In genomic region chr5:24693609-24694008, GRCh38 we compare ENCODE assay signal across 26 cellular contexts. TPM values are rescaled to one million over a fixed set of nuclear protein-coding genes. Genes with fewer than 3 reads are reported as not detected.
DNase-seq lines count a peak whose midpoint lies in the region; ATAC-seq, FAIRE-seq and TF ChIP-seq lines count a peak whose summit lies in the region.
"Had no signal": no experiment of that assay in that cellular context is flagged by ENCODE, and none has a peak within 500 bp of the region (broad histone marks: within the 10 kb centered on the region; RNA-seq: fewer than 3 reads in every experiment).

No MANE protein-coding gene starts in this region.

- H3K36me3 ChIP-seq in OCI-LY3 (replicated peaks; ENCODE audit: low read depth, low read length) = peaks cover 15% of the 10 kb centered on the region
- H3K36me3 ChIP-seq: BLaER1, HAP-1 had no signal

- H4K20me1 ChIP-seq in OCI-LY3 (ENCODE audit: insufficient read depth, low read length) = no peaks in the 10 kb centered on the region
- H4K20me1 ChIP-seq: BLaER1 had no signal

- H3K36me3 Mint-ChIP-seq in activated T-cell treated with anti-CD3 and anti-CD28 coated beads, Interleukin-2, amount 50 U/mL, for 72 hours (ENCODE audit: insufficient read depth in 2 of 2) = peaks cover 0 to 3% of the 10 kb centered on the region in 2 donors
- H3K36me3 Mint-ChIP-seq: CD8-positive, alpha-beta memory T cell had no signal

- no peaks in the 10 kb centered on the region for H3K79me2 ChIP-seq in OCI-LY3 (ENCODE audit: low read length)

- peak; percentile 62 for ATAC-seq in GM18858 (IDR thresholded peaks at IDR 0.05; ENCODE audit: unreplicated experiment)
- ATAC-seq in HG02852 (IDR thresholded peaks at IDR 0.05; ENCODE audit: unreplicated experiment) = peak; percentile 54
- no peak for ATAC-seq in activated T-cell treated with anti-CD3 and anti-CD28 coated beads, Interleukin-2, amount 50 U/mL, for 72 hours (replicated peaks in 1 of 2)
- ATAC-seq: GM12878, GM23338 had no signal

- DNase-seq in urothelium cell line (ENCODE audit: low spot score) = no peak
- no peak for DNase-seq in H4 (ENCODE audit: low spot score)
- DNase-seq in activated T-cell treated with anti-CD3 and anti-CD28 coated beads, Interleukin-2, amount 50 U/mL, for 72 hours = no peak
- no peak for DNase-seq in NCI-H226
- DNase-seq: CD4-positive, alpha-beta T cell; CD8-positive, alpha-beta memory T cell; DMS 273 treated with DMSO at 0.1 percent for 48 hours; DMS79; EL; GDM1; HFFc6 had no signal

- FAIRE-seq in urothelium cell line (lab: Jason Lieb, UNC) = peak; percentile 37
- FAIRE-seq: A204.1, D721Med, GM12878, GM18507, GM19239, H54 had no signal

- H3K9ac ChIP-seq in OCI-LY3 (ENCODE audit: low read length) = no peak overlapping the region
- H3K9ac ChIP-seq: BLaER1 had no signal

- no peaks in the 10 kb centered on the region for H3K27me3 ChIP-seq in OCI-LY3 (ENCODE audit: low read depth, low read length)
- H3K27me3 ChIP-seq: BLaER1 had no signal

- H3K4me2 ChIP-seq in OCI-LY3 (ENCODE audit: low read length) = 0 out of 2 replicates have a peak overlapping the region, but pooled peaks have one; percentile 3
- H3K4me2 ChIP-seq: BLaER1, GM23338 had no signal

- no peak overlapping the region for H3K4me3 Mint-ChIP-seq in activated T-cell treated with anti-CD3 and anti-CD28 coated beads, Interleukin-2, amount 50 U/mL, for 72 hours
- H3K4me3 Mint-ChIP-seq: B cell; CD4-positive, alpha-beta T cell; CD8-positive, alpha-beta memory T cell; GM23338; HFFc6 had no signal

- peaks cover 18% of the 10 kb centered on the region in 2 donors for H3K9me3 Mint-ChIP-seq in activated T-cell treated with anti-CD3 and anti-CD28 coated beads, Interleukin-2, amount 50 U/mL, for 72 hours

- H3K4me3 ChIP-seq in OCI-LY3 (ENCODE audit: low read length) = no peak overlapping the region
- H3K4me3 ChIP-seq: BLaER1, GM12878, GM23338, HAP-1 had no signal

- H3K4me1 ChIP-seq in OCI-LY3 (ENCODE audit: low read length) = peaks cover 21% of the 10 kb centered on the region
- H3K4me1 ChIP-seq: BLaER1, HAP-1 had no signal

- no peak for TF ChIP-seq CTCF in OCI-LY3 (IDR thresholded peaks at IDR 0.05; ENCODE audit: low read depth, low read length)

- H3K27me3 Mint-ChIP-seq in activated T-cell treated with anti-CD3 and anti-CD28 coated beads, Interleukin-2, amount 50 U/mL, for 72 hours (ENCODE audit: low read depth) = no peaks in the 10 kb centered on the region
- H3K27me3 Mint-ChIP-seq: B cell; CD4-positive, alpha-beta T cell; CD8-positive, alpha-beta memory T cell had no signal

- H3K9me3 ChIP-seq in OCI-LY3 (ENCODE audit: insufficient read depth, low read length) = no peaks in the 10 kb centered on the region
- H3K9me3 ChIP-seq: HAP-1 had no signal

- H3K27ac ChIP-seq in OCI-LY3 (ENCODE audit: low read length) = peak overlapping the region; percentile 79
- H3K27ac ChIP-seq: 22Rv1, BLaER1, C4-2B had no signal

- no peaks in the 10 kb centered on the region for H3K4me1 Mint-ChIP-seq in activated T-cell treated with anti-CD3 and anti-CD28 coated beads, Interleukin-2, amount 50 U/mL, for 72 hours (ENCODE audit: low read depth)
- H3K4me1 Mint-ChIP-seq: B cell; CD8-positive, alpha-beta memory T cell; GM23338 had no signal

- H3K27ac Mint-ChIP-seq in activated T-cell treated with anti-CD3 and anti-CD28 coated beads, Interleukin-2, amount 50 U/mL, for 72 hours = no peak overlapping the region
- H3K27ac Mint-ChIP-seq: B cell; CD4-positive, alpha-beta T cell; CD8-positive, alpha-beta memory T cell; GM23338; HFFc6 had no signal

- H2AFZ ChIP-seq in OCI-LY3 (ENCODE audit: low read depth, low read length) = no peak overlapping the region; the same call in 1 of the 2 replicates
- H2AFZ ChIP-seq: GM23338 had no signal

RNA-seq across cellular contexts. Expression of gene CDH10, which starts 48.8 kb away (rescaled TPM):
- 2.5 TPM in 2 replicates for total RNA-seq in H4 (2014; rRNA removed; shearing (Covaris generic))
- not detected for total RNA-seq in activated T-cell treated with anti-CD3 and anti-CD28 coated beads, Interleukin-2, amount 50 U/mL, for 72 hours
- total RNA-seq: B cell; CD4-positive, alpha-beta T cell; CD8-positive, alpha-beta memory T cell; GM12878; GM23338 had no signal

Comparison
In these comparisons a context has a peak if more than half of its experiments do, and no peak if none do; other contexts are left out.
1. ATAC-seq: peak in GM18858 (single experiment) and HG02852 (single experiment); none in activated T-cell treated with anti-CD3 and anti-CD28 coated beads, Interleukin-2, amount 50 U/mL, for 72 hours (0 of 2).